ENCODE assay signal across 16 cellular contexts in the genomic region with DNA sequence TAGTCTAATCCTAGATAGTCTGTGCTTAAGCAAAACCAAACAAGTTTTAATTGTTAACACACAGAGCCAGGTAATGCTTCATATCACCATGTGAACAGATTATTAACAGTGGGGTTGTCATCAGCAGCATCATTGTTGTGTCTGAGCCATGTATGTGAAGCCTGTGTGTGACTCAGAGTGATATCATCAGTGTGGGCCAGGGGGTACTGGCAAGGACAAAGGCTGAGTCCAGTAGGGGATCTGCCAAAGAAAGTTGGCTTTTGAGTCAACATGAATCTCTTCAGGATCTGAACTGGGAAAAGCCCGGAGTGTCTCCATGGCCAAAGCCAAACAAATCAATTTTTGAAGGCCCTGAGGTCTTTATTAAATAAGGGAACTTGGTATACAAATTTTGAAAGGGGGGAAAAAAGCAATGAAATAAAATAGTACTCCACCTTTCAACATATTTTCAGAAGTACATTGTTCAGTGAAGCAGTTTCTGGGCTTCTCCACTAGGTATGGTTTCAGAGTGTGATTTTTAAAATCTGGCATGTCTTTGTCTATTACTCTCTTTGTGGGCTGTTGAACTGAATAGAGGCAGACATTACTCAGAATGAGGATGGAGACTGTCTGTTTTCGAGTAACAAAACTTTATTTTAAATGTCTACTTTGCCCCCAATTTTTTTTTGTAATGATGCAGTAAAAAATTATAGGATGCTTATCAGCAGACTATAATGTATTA.
DNase-seq lines count a peak whose midpoint lies in the region; ATAC-seq, FAIRE-seq and TF ChIP-seq lines count a peak whose summit lies in the region.
"Had no signal": no experiment of that assay in that cellular context is flagged by ENCODE, and none has a peak within 500 bp of the region (broad histone marks: within the 10 kb centered on the region; RNA-seq: fewer than 3 reads in every experiment).

No MANE protein-coding gene starts in this region.

- no peak for TF ChIP-seq POLR2A in endothelial cell of umbilical vein (IDR thresholded peaks at IDR 0.05; ENCODE audit: low read depth, low read length)

- no peak overlapping the region for H4K8ac ChIP-seq in neuronal stem cell (ENCODE audit: low read depth, low read length)

- H4K20me1 ChIP-seq in PC-3 (ENCODE audit: low read length) (no peaks in the 10 kb centered on the region), endothelial cell of umbilical vein (replicated peaks; ENCODE audit: control insufficient read depth, extremely low read depth, insufficient read depth, low read length) (no peaks in the 10 kb centered on the region)

- no peaks in the 10 kb centered on the region for H3K9me3 ChIP-seq in PC-3 (ENCODE audit: low read length)
- no peaks in the 10 kb centered on the region for H3K9me3 ChIP-seq in endothelial cell of umbilical vein (replicated peaks; ENCODE audit: control insufficient read depth, insufficient read depth, low read length)
- H3K9me3 ChIP-seq in neuronal stem cell (replicated peaks in 1 of 2; ENCODE audit: control insufficient read depth in 2 of 2, insufficient read depth in 1 of 2, low read depth in 1 of 2, low read length in 2 of 2), result no peaks in the 10 kb centered on the region
- H3K9me3 ChIP-seq: heart right ventricle had no signal

- peaks cover 15% of the 10 kb centered on the region for H3F3A ChIP-seq in PC-3 (ENCODE audit: low read length, unreplicated experiment)

- H2AK5ac ChIP-seq in neuronal stem cell (ENCODE audit: low read depth, low read length), result no peak overlapping the region

- H2BK15ac ChIP-seq in neuronal stem cell (ENCODE audit: low read length), result no peak overlapping the region

- no peak overlapping the region for H2BK12ac ChIP-seq in neuronal stem cell (ENCODE audit: low read length)

- no peaks in the 10 kb centered on the region for H3K9me2 ChIP-seq in PC-3 (replicated peaks; ENCODE audit: low read length)

- no peaks in the 10 kb centered on the region for H3K9me1 ChIP-seq in endothelial cell of umbilical vein (replicated peaks; ENCODE audit: control insufficient read depth, extremely low read depth, insufficient read depth, low read length)

- H3K27me3 ChIP-seq in PC-3 (ENCODE audit: low read length) (no peaks in the 10 kb centered on the region), endothelial cell of umbilical vein (ENCODE audit: control insufficient read depth in 2 of 2, insufficient read depth in 2 of 2, low read length in 2 of 2) (no peaks in the 10 kb centered on the region), neuronal stem cell (ENCODE audit: control insufficient read depth in 3 of 3, insufficient read depth in 3 of 3, low read depth in 1 of 3, low read length in 3 of 3) (no peaks in the 10 kb centered on the region)
- H3K27me3 ChIP-seq: heart right ventricle had no signal

- H3K36me3 ChIP-seq in PC-3 (ENCODE audit: low read depth, low read length) (no peaks in the 10 kb centered on the region), endothelial cell of umbilical vein (ENCODE audit: control insufficient read depth in 2 of 2, extremely low read depth in 1 of 2, insufficient read depth in 2 of 2, low read length in 2 of 2) (no peaks in the 10 kb centered on the region), neuronal stem cell (replicated peaks in 1 of 2; ENCODE audit: control insufficient read depth in 2 of 2, insufficient read depth in 2 of 2, low read length in 2 of 2) (no peaks in the 10 kb centered on the region)
- H3K36me3 ChIP-seq: heart right ventricle had no signal

- dilution Hi-C loops in endothelial cell of umbilical vein (cut with MboI; ENCODE audit: extremely low pct_ligation_motif_present, low sequenced_read_pairs), result no loop called here

- H3K4me3 ChIP-seq in PC-3 (ENCODE audit: low read length) (no peak overlapping the region), endothelial cell of umbilical vein (replicated peaks in 1 of 3; ENCODE audit: insufficient read depth in 1 of 3, low read depth in 1 of 3, low read length in 3 of 3) (no peak overlapping the region), neuronal stem cell (ENCODE audit: low read length in 2 of 2) (no peak overlapping the region)
- H3K4me3 ChIP-seq: GM23338, heart right ventricle, lung had no signal

- no peak overlapping the region for H3K23ac ChIP-seq in neuronal stem cell (ENCODE audit: low read depth, low read length, poor library complexity)

- H4K91ac ChIP-seq in neuronal stem cell (ENCODE audit: low read depth, low read length, poor library complexity), result no peak overlapping the region

- POLR2A ChIA-PET in PC-3 (lab: Charles Lee; ENCODE audit: unreplicated experiment) (no interaction called here), endothelial cell of umbilical vein (lab: Charles Lee) (no interaction called here)

- no peak overlapping the region for H2BK120ac ChIP-seq in neuronal stem cell (ENCODE audit: low read depth, low read length)

- peak; percentile 21 for DNase-seq in DMS53 treated with DMSO at 0.1 percent for 48 hours (lab: John Stamatoyannopoulos, UW; ENCODE audit: unreplicated experiment)
- DNase-seq in PC-3, result peak; percentile 98
- peak; percentile 67 for DNase-seq in endothelial cell of umbilical vein (ENCODE audit: low read depth, low spot score)
- DNase-seq in neuronal stem cell (ENCODE audit: low spot score), result no peak
- DNase-seq in NCI-H187 treated with DMSO at 0.1 percent for 48 hours (lab: John Stamatoyannopoulos, UW), result no peak
- no peak for DNase-seq in midbrain (lab: John Stamatoyannopoulos, UW)
- no peak for DNase-seq in ureter (ENCODE audit: low spot score)
- DNase-seq: activated CD8-positive, alpha-beta memory T cell treated with anti-CD3 and anti-CD28 coated beads for 24 hours; activated naive CD4-positive, alpha-beta T cell treated with anti-CD3 and anti-CD28 coated beads, Interleukin-2, amount 10 ng/mL, durations not matched to agents 7 days and 5 days; heart right ventricle; NCI-H1436; stimulated activated naive CD8-positive, alpha-beta T cell treated with anti-CD3 and anti-CD28 coated beads, Interleukin-15, Interleukin-2, amounts not matched to agents 100 U/mL and 50 U/mL, for 24 hours had no signal

- H2BK5ac ChIP-seq in neuronal stem cell (ENCODE audit: low read length), result no peak overlapping the region

- no peak overlapping the region for H3K18ac ChIP-seq in neuronal stem cell (ENCODE audit: low read length)

- no peak for TF ChIP-seq CTCF in PC-3 (conservative IDR thresholded peaks at IDR 0.05; ENCODE audit: low read depth, low read length)
- TF ChIP-seq CTCF in endothelial cell of umbilical vein (IDR thresholded peaks at IDR 0.05; ENCODE audit: extremely low read depth in 1 of 2, insufficient read depth in 1 of 2, low read depth in 1 of 2, low read length in 2 of 2), result no peak

- H3K27ac ChIP-seq in PC-3 (ENCODE audit: low read length) (peak overlapping the region; percentile 89), endothelial cell of umbilical vein (ENCODE audit: insufficient read depth, low read depth, low read length) (peak overlapping the region; percentile 36), neuronal stem cell (replicated peaks; ENCODE audit: low read length) (no peak overlapping the region)
- H3K27ac ChIP-seq: heart right ventricle, parathyroid adenoma had no signal

- no peak overlapping the region for H3K4ac ChIP-seq in neuronal stem cell (ENCODE audit: low read length)

- CTCF ChIA-PET in PC-3 (lab: Charles Lee), result no interaction called here
- CTCF ChIA-PET in endothelial cell of umbilical vein (lab: Charles Lee), result no interaction called here

- peaks cover 29% of the 10 kb centered on the region for H3K4me1 ChIP-seq in PC-3 (ENCODE audit: insufficient read depth, low read length)
- peaks cover 15% of the 10 kb centered on the region for H3K4me1 ChIP-seq in endothelial cell of umbilical vein (ENCODE audit: control insufficient read depth, extremely low read depth, insufficient read depth, low read length)
- no peaks in the 10 kb centered on the region for H3K4me1 ChIP-seq in neuronal stem cell (ENCODE audit: control insufficient read depth in 2 of 2, insufficient read depth in 1 of 2, low read depth in 1 of 2, low read length in 2 of 2)
- H3K4me1 ChIP-seq: parathyroid adenoma had no signal

- no CpG with 5 or more reads among the region's 2 CpGs for WGBS in neuronal stem cell (ENCODE audit: extremely low coverage in 2 of 2, insufficient read length in 2 of 2, insufficient replicate concordance in 1 of 2), 2 donors

- H3K4me2 ChIP-seq in PC-3 (ENCODE audit: low read length) (peak overlapping the region; percentile 56), endothelial cell of umbilical vein (ENCODE audit: insufficient read depth, low read length) (no peak overlapping the region), neuronal stem cell (ENCODE audit: insufficient read depth, low read length, poor library complexity, severe bottlenecking) (no peak overlapping the region)
- H3K4me2 ChIP-seq: GM23338 had no signal

- H3K9ac ChIP-seq in PC-3 (ENCODE audit: low read length) (peak overlapping the region; percentile 50), endothelial cell of umbilical vein (replicated peaks; ENCODE audit: extremely low read depth, insufficient read depth, low read length) (no peak overlapping the region), neuronal stem cell (ENCODE audit: low read depth, low read length, poor library complexity) (no peak overlapping the region)
- H3K9ac ChIP-seq: parathyroid adenoma had no signal

- H3K14ac ChIP-seq in neuronal stem cell (ENCODE audit: low read length), result no peak overlapping the region

- ATAC-seq in PC-3 (peak; percentile 94), HG02938 (IDR thresholded peaks at IDR 0.05; ENCODE audit: unreplicated experiment) (no peak)
- ATAC-seq: GM23338; heart right ventricle; stimulated activated naive CD8-positive, alpha-beta T cell treated with anti-CD3 and anti-CD28 coated beads, Interleukin-15, Interleukin-2, amounts not matched to agents 100 U/mL and 50 U/mL, for 24 hours had no signal

- BruUV-seq in PC-3 (replicated peaks; lab: Mats Ljungman, UMichigan) (no TSS peak), endothelial cell of umbilical vein (replicated peaks; lab: Mats Ljungman, UMichigan) (TSS peak; percentile 84)

- H2AFZ ChIP-seq in PC-3 (ENCODE audit: low read length) (no peak overlapping the region), endothelial cell of umbilical vein (ENCODE audit: low read depth, low read length) (no peak overlapping the region), neuronal stem cell (ENCODE audit: low read length) (peak overlapping the region; percentile 54)
- H2AFZ ChIP-seq: GM23338, parathyroid adenoma had no signal

- intact Hi-C loops in PC-3 (cut with micrococcal nuclease) (loop anchor here (2.0 kb wide), 1 partner anchor 61 kb away; no protein-coding TSS in a partner anchor), endothelial cell of umbilical vein (cut with micrococcal nuclease) (no loop called here)

- peak; percentile 46 for FAIRE-seq in endothelial cell of umbilical vein (lab: Jason Lieb, UNC)

- H3K79me2 ChIP-seq in PC-3 (ENCODE audit: low read length) (no peaks in the 10 kb centered on the region), endothelial cell of umbilical vein (ENCODE audit: control insufficient read depth, insufficient read depth, low read length) (no peaks in the 10 kb centered on the region)
- H3K79me2 ChIP-seq: parathyroid adenoma had no signal

- H3K79me1 ChIP-seq in neuronal stem cell (ENCODE audit: low read depth, low read length), result no peaks in the 10 kb centered on the region

TF ChIP-seq in endothelial cell of umbilical vein, 7 proteins besides CTCF, POLR2A, EP300 and RAD21 (continues in another document):
- TF ChIP-seq POLR2AphosphoS5 (IDR thresholded peaks at IDR 0.05; ENCODE audit: insufficient read depth, low read depth, low read length) (peak; percentile 38), JUN (IDR thresholded peaks at IDR 0.05; ENCODE audit: borderline replicate concordance, insufficient read depth, insufficient read length, low read depth) (peak; percentile 73)

Comparison
In these comparisons a context has a peak if more than half of its experiments do, and no peak if none do; other contexts are left out.
1. DNase-seq: peak in DMS53 treated with DMSO at 0.1 percent for 48 hours (single experiment), PC-3 (single experiment) and endothelial cell of umbilical vein (single experiment); none in neuronal stem cell (single experiment), NCI-H187 treated with DMSO at 0.1 percent for 48 hours (single experiment), midbrain (single experiment) and ureter (single experiment).